ENCODE assay signal across 9 cellular contexts in genomic region chr18:55405655-55406373, GRCh38.
A peak's percentile ranks its signal among the peaks of the same experiment; 100 is the strongest.
DNase-seq lines count a peak whose midpoint lies in the region; ATAC-seq, FAIRE-seq and TF ChIP-seq lines count a peak whose summit lies in the region.
"Had no signal": no experiment of that assay in that cellular context is flagged by ENCODE, and none has a peak within 500 bp of the region (broad histone marks: within the 10 kb centered on the region; RNA-seq: fewer than 3 reads in every experiment).

No MANE protein-coding gene starts in this region.

- TF ChIP-seq CTCF in A673 (conservative IDR thresholded peaks at IDR 0.05; ENCODE audit: low read depth, low read length): no peak
- no peak for TF ChIP-seq CTCF in Panc1 (IDR thresholded peaks at IDR 0.05)
- TF ChIP-seq CTCF in endothelial cell (IDR thresholded peaks at IDR 0.05; ENCODE audit: unreplicated experiment): no peak
- no peak for TF ChIP-seq CTCF in kidney (IDR thresholded peaks at IDR 0.05; ENCODE audit: borderline replicate concordance, extremely low read depth, insufficient read depth)
- TF ChIP-seq CTCF in GM13976 (IDR thresholded peaks at IDR 0.05; ENCODE audit: borderline replicate concordance, control extremely low read depth, extremely low read depth, insufficient read depth, missing control alignments): no peak

- POLR2A ChIA-PET in A673 (lab: Charles Lee; ENCODE audit: low non-redundant PET) (no interaction called here), Panc1 (lab: Charles Lee) (no interaction called here)

- H3K36me3 ChIP-seq in A673 (ENCODE audit: insufficient read depth, low read length, poor library complexity, severe bottlenecking): no peaks in the 10 kb centered on the region
- no peaks in the 10 kb centered on the region for H3K36me3 ChIP-seq in Panc1 (ENCODE audit: control insufficient read depth, insufficient read depth, low read length)
- H3K36me3 ChIP-seq in muscle layer of colon (ENCODE audit: insufficient read depth, low read length): no peaks in the 10 kb centered on the region
- H3K36me3 ChIP-seq in kidney (ENCODE audit: control insufficient read depth in 1 of 2, insufficient read depth in 2 of 2, low read length in 2 of 2): no peaks in the 10 kb centered on the region

- H3K9me3 Mint-ChIP-seq in endothelial cell (ENCODE audit: unreplicated experiment): no peaks in the 10 kb centered on the region

- no peak for ATAC-seq in Panc1

- H3K4me1 Mint-ChIP-seq in endothelial cell (ENCODE audit: unreplicated experiment): peaks cover 53% of the 10 kb centered on the region

- H3K27me3 ChIP-seq in A673 (replicated peaks; ENCODE audit: insufficient read depth, low read depth, low read length, poor library complexity): no peaks in the 10 kb centered on the region
- H3K27me3 ChIP-seq in Panc1 (ENCODE audit: control insufficient read depth, insufficient read depth, low read length): no peaks in the 10 kb centered on the region
- no peaks in the 10 kb centered on the region for H3K27me3 ChIP-seq in muscle layer of colon (ENCODE audit: control insufficient read depth in 1 of 2, insufficient read depth in 2 of 2, low read length in 2 of 2)

- no peak overlapping the region for H3K4me3 Mint-ChIP-seq in endothelial cell (ENCODE audit: unreplicated experiment)

- H3K27me3 Mint-ChIP-seq in endothelial cell (ENCODE audit: unreplicated experiment): peaks cover 4% of the 10 kb centered on the region

- H3K4me1 ChIP-seq in A673 (ENCODE audit: insufficient read depth, low read length, poor library complexity, severe bottlenecking) (peaks cover 62% of the 10 kb centered on the region), Panc1 (ENCODE audit: control insufficient read depth, insufficient read depth, low read length) (peaks cover 7% of the 10 kb centered on the region), muscle layer of colon (ENCODE audit: insufficient read depth, low read length) (peaks cover 28% of the 10 kb centered on the region), kidney (ENCODE audit: control insufficient read depth in 1 of 2, insufficient read depth in 1 of 2, low read depth in 1 of 2, low read length in 2 of 2) (no peaks in the 10 kb centered on the region)

- CTCF ChIA-PET in A673 (lab: Charles Lee) (no interaction called here), Panc1 (lab: Charles Lee) (no interaction called here)

- no peaks in the 10 kb centered on the region for H3K36me3 Mint-ChIP-seq in endothelial cell (ENCODE audit: low read depth, unreplicated experiment)

- no peak for FAIRE-seq in kidney (lab: Jason Lieb, UNC)

- intact Hi-C loops in A673 (cut with micrococcal nuclease; ENCODE audit: unreplicated experiment): loop anchor here (2.0 to 10.0 kb wide), 4 partner anchors 44 to 1169 kb away; no protein-coding TSS in a partner anchor
- intact Hi-C loops in Panc1 (cut with micrococcal nuclease; ENCODE audit: unreplicated experiment): no loop called here
- intact Hi-C loops in kidney (cut with DNase I): loop anchor here (10.0 kb wide), 1 partner anchor 171 kb away; no protein-coding TSS in a partner anchor

- no peak overlapping the region for H3K9ac ChIP-seq in muscle layer of colon (ENCODE audit: low read length)
- no peak overlapping the region for H3K9ac ChIP-seq in kidney (ENCODE audit: low read length in 2 of 2)

- in situ Hi-C loops in Panc1 (cut with HindIII; ENCODE audit: low pct_unique_long_range_greater_than_20kb, low sequenced_read_pairs): no loop called here
- in situ Hi-C loops in GM13976 (cut with MboI; ENCODE audit: low sequenced_read_pairs, unreplicated experiment): loop anchor here (10.0 to 25.0 kb wide), 2 partner anchors 381 to 1169 kb away; no protein-coding TSS in a partner anchor

- no TSS peak for BruUV-seq in A673 (replicated peaks; lab: Mats Ljungman, UMichigan)
- no TSS peak for BruUV-seq in Panc1 (replicated peaks; lab: Mats Ljungman, UMichigan)

- H3K27ac ChIP-seq in A673 (ENCODE audit: low read depth, low read length, poor library complexity, severe bottlenecking): peak overlapping the region; percentile 76
- peak overlapping the region; percentile 54; the same call in 1 of the 2 replicates for H3K27ac ChIP-seq in Panc1 (ENCODE audit: low read length)
- peak overlapping the region; percentile 38 for H3K27ac ChIP-seq in muscle layer of colon (ENCODE audit: low read depth, low read length)
- peak overlapping the region in 1 of 2 donors; percentile 29 for H3K27ac ChIP-seq in kidney (ENCODE audit: low read depth in 2 of 2, low read length in 2 of 2)
- H3K27ac ChIP-seq: VCaP had no signal

- DNase-seq in A673 (ENCODE audit: low spot score) (peak; percentile 97), HS-5 (ENCODE audit: low read depth) (peak; percentile 38), Panc1 (ENCODE audit: low read depth, low spot score) (no peak), endothelial cell (ENCODE audit: low spot score) (no peak), kidney (no peak), GM13976 (ENCODE audit: low spot score) (no peak)
- DNase-seq in activated CD4-positive, alpha-beta T cell treated with anti-CD3 and anti-CD28 coated beads for 4 hours: no peak

- H3K9me3 ChIP-seq in A673 (ENCODE audit: low read depth, low read length, poor library complexity, severe bottlenecking) (no peaks in the 10 kb centered on the region), Panc1 (ENCODE audit: control insufficient read depth, insufficient read depth, low read depth, low read length) (no peaks in the 10 kb centered on the region), muscle layer of colon (ENCODE audit: low read length) (no peaks in the 10 kb centered on the region), kidney (ENCODE audit: control insufficient read depth in 1 of 2, low read length in 2 of 2) (no peaks in the 10 kb centered on the region)

- H3K27ac Mint-ChIP-seq in endothelial cell (ENCODE audit: unreplicated experiment): peak overlapping the region; percentile 68

- peak overlapping the region; percentile 43 for H3K4me3 ChIP-seq in A673 (ENCODE audit: low read depth, low read length, poor library complexity, severe bottlenecking)
- H3K4me3 ChIP-seq in Panc1 (ENCODE audit: low read depth in 2 of 2, low read length in 2 of 2): no peak overlapping the region; a peak in 1 of 4 replicates
- H3K4me3 ChIP-seq in muscle layer of colon (ENCODE audit: low read depth in 1 of 2, low read length in 2 of 2): peak overlapping the region in 1 of 2 donors; percentile 2
- no peak overlapping the region for H3K4me3 ChIP-seq in kidney (ENCODE audit: low read length in 2 of 2)

Comparison
In these comparisons a context has a peak if more than half of its experiments do, and no peak if none do; other contexts are left out.
1. DNase-seq: peak in A673 (single experiment) and HS-5 (single experiment); none in Panc1 (single experiment), endothelial cell (single experiment), kidney (single experiment), GM13976 (single experiment) and activated CD4-positive, alpha-beta T cell treated with anti-CD3 and anti-CD28 coated beads for 4 hours (0 of 2).